Comparison of ENCODE assay signal across 25 cellular contexts in the genomic region with DNA sequence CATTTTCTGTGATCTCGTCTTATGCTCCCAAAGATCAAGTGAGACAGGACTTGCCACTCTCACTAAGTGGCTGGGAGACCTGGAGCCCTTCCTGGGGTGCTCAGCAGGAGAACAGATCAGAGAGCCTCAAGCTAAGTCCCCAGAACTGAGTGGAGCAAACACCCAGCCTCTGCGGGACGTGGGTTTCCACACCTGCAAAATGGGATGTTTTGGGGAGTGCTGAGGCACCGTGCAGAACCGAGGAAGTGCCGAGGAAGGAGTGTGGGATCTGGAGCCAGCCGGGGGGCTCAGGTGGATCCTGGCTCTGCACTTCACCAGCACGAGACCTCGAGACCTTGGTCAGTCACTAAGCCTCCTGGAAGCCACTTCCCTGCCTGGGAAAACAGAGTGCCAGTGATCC.
"Had no signal": no experiment of that assay in that cellular context is flagged by ENCODE, and none has a peak within 500 bp of the region (broad histone marks: within the 10 kb centered on the region; RNA-seq: fewer than 3 reads in every experiment).

No MANE protein-coding gene starts in this region.

- H3K4me1 ChIP-seq: ascending aorta, breast epithelium, gastroesophageal sphincter had no signal

- H3K4me3 ChIP-seq: ascending aorta, breast epithelium, cardiac muscle cell, esophagus muscularis mucosa, gastroesophageal sphincter had no signal

- H3K4me3 Mint-ChIP-seq: activated CD4-positive, alpha-beta memory T cell treated with anti-CD3 and anti-CD28 coated beads, Interleukin-2, amount 10 ng/mL, durations not matched to agents 7 days and 5 days; activated CD4-positive, alpha-beta T cell treated with anti-CD3 and anti-CD28 coated beads, Interleukin-2, amount 10 ng/mL, durations not matched to agents 7 days and 5 days; activated naive CD4-positive, alpha-beta T cell treated with anti-CD3 and anti-CD28 coated beads, Interleukin-2, amount 10 ng/mL, durations not matched to agents 7 days and 5 days; activated naive CD8-positive, alpha-beta T cell treated with anti-CD3 and anti-CD28 coated beads, Interleukin-2, amount 10 ng/mL, durations not matched to agents 7 days and 5 days; activated T-cell treated with anti-CD3 and anti-CD28 coated beads, Interleukin-2, amount 50 U/mL, for 24 hours; activated T-cell treated with anti-CD3 and anti-CD28 coated beads, Interleukin-2, amount 50 U/mL, for 72 hours; central memory CD8-positive, alpha-beta T cell had no signal

- H3K9me3 ChIP-seq: ascending aorta, breast epithelium, esophagus muscularis mucosa, gastroesophageal sphincter had no signal

- H3K27me3 Mint-ChIP-seq: activated CD4-positive, alpha-beta memory T cell treated with anti-CD3 and anti-CD28 coated beads, Interleukin-2, amount 10 ng/mL, durations not matched to agents 7 days and 5 days; activated CD4-positive, alpha-beta T cell treated with anti-CD3 and anti-CD28 coated beads, Interleukin-2, amount 10 ng/mL, durations not matched to agents 7 days and 5 days; activated T-cell treated with anti-CD3 and anti-CD28 coated beads, Interleukin-2, amount 50 U/mL, for 24 hours; central memory CD8-positive, alpha-beta T cell had no signal

- H3K36me3 Mint-ChIP-seq: activated naive CD4-positive, alpha-beta T cell treated with anti-CD3 and anti-CD28 coated beads, Interleukin-2, amount 10 ng/mL, durations not matched to agents 7 days and 5 days; activated naive CD4-positive, alpha-beta T cell treated with anti-CD3 and anti-CD28 coated beads, Interleukin-2, amount 50 U/mL, for 72 hours; activated naive CD8-positive, alpha-beta T cell treated with anti-CD3 and anti-CD28 coated beads, Interleukin-2, amount 10 ng/mL, durations not matched to agents 7 days and 5 days; brain had no signal

- DNase-seq: activated CD4-positive, alpha-beta memory T cell treated with anti-CD3 and anti-CD28 coated beads, Interleukin-2, amount 10 ng/mL, durations not matched to agents 7 days and 5 days; activated CD4-positive, alpha-beta T cell treated with anti-CD3 and anti-CD28 coated beads for 1 hour; activated CD4-positive, alpha-beta T cell treated with anti-CD3 and anti-CD28 coated beads for 4 hours; activated CD4-positive, alpha-beta T cell treated with anti-CD3 and anti-CD28 coated beads, Interleukin-2, amount 10 ng/mL, durations not matched to agents 7 days and 5 days; activated CD4-positive, alpha-beta T cell treated with anti-CD3 and anti-CD28 coated beads, Interleukin-2, amount 50 U/mL, for 4 hours; activated CD8-positive, alpha-beta memory T cell treated with anti-CD3 and anti-CD28 coated beads, Interleukin-2, amount 50 U/mL, for 48 hours; activated gamma-delta T cell; activated naive CD4-positive, alpha-beta T cell; activated naive CD4-positive, alpha-beta T cell treated with anti-CD3 and anti-CD28 coated beads, Interleukin-2, amount 10 ng/mL, durations not matched to agents 7 days and 5 days; activated naive CD8-positive, alpha-beta T cell treated with anti-CD3 and anti-CD28 coated beads, Interleukin-2, amount 10 ng/mL, durations not matched to agents 7 days and 5 days; activated T-cell treated with anti-CD3 and anti-CD28 coated beads for 4 hours; activated T-cell treated with anti-CD3 and anti-CD28 coated beads, Interleukin-2, amount 50 U/mL, for 24 hours; activated T-cell treated with anti-CD3 and anti-CD28 coated beads, Interleukin-2, amount 50 U/mL, for 72 hours; effector memory CD4-positive, alpha-beta T cell; erythroblast; foreskin keratinocyte; T-helper 2 cell had no signal

- H3K27ac Mint-ChIP-seq: activated CD4-positive, alpha-beta memory T cell treated with anti-CD3 and anti-CD28 coated beads, Interleukin-2, amount 10 ng/mL, durations not matched to agents 7 days and 5 days; activated CD4-positive, alpha-beta T cell treated with anti-CD3 and anti-CD28 coated beads, Interleukin-2, amount 10 ng/mL, durations not matched to agents 7 days and 5 days; activated naive CD4-positive, alpha-beta T cell treated with anti-CD3 and anti-CD28 coated beads, Interleukin-2, amount 10 ng/mL, durations not matched to agents 7 days and 5 days; activated naive CD4-positive, alpha-beta T cell treated with anti-CD3 and anti-CD28 coated beads, Interleukin-2, amount 50 U/mL, for 72 hours; activated naive CD8-positive, alpha-beta T cell treated with anti-CD3 and anti-CD28 coated beads, Interleukin-2, amount 10 ng/mL, durations not matched to agents 7 days and 5 days; activated T-cell treated with anti-CD3 and anti-CD28 coated beads, Interleukin-2, amount 50 U/mL, for 24 hours; activated T-cell treated with anti-CD3 and anti-CD28 coated beads, Interleukin-2, amount 50 U/mL, for 72 hours had no signal

- H3K36me3 ChIP-seq: breast epithelium, cardiac muscle cell had no signal

- H3K4me1 Mint-ChIP-seq: activated CD4-positive, alpha-beta memory T cell treated with anti-CD3 and anti-CD28 coated beads, Interleukin-2, amount 10 ng/mL, durations not matched to agents 7 days and 5 days; activated CD4-positive, alpha-beta T cell treated with anti-CD3 and anti-CD28 coated beads, Interleukin-2, amount 10 ng/mL, durations not matched to agents 7 days and 5 days; activated naive CD4-positive, alpha-beta T cell treated with anti-CD3 and anti-CD28 coated beads, Interleukin-2, amount 10 ng/mL, durations not matched to agents 7 days and 5 days; activated naive CD8-positive, alpha-beta T cell treated with anti-CD3 and anti-CD28 coated beads, Interleukin-2, amount 10 ng/mL, durations not matched to agents 7 days and 5 days had no signal

- H3K27ac ChIP-seq: ascending aorta, breast epithelium, cardiac muscle cell, esophagus muscularis mucosa, foreskin keratinocyte, gastroesophageal sphincter had no signal

- H3K9me3 Mint-ChIP-seq: activated CD4-positive, alpha-beta memory T cell treated with anti-CD3 and anti-CD28 coated beads, Interleukin-2, amount 10 ng/mL, durations not matched to agents 7 days and 5 days; activated CD4-positive, alpha-beta T cell treated with anti-CD3 and anti-CD28 coated beads, Interleukin-2, amount 10 ng/mL, durations not matched to agents 7 days and 5 days; activated naive CD4-positive, alpha-beta T cell treated with anti-CD3 and anti-CD28 coated beads, Interleukin-2, amount 10 ng/mL, durations not matched to agents 7 days and 5 days; activated naive CD4-positive, alpha-beta T cell treated with anti-CD3 and anti-CD28 coated beads, Interleukin-2, amount 50 U/mL, for 72 hours; activated naive CD8-positive, alpha-beta T cell treated with anti-CD3 and anti-CD28 coated beads, Interleukin-2, amount 10 ng/mL, durations not matched to agents 7 days and 5 days; activated T-cell treated with anti-CD3 and anti-CD28 coated beads, Interleukin-2, amount 50 U/mL, for 24 hours; activated T-cell treated with anti-CD3 and anti-CD28 coated beads, Interleukin-2, amount 50 U/mL, for 72 hours; brain; central memory CD8-positive, alpha-beta T cell had no signal

- H3K27me3 ChIP-seq: ascending aorta, breast epithelium, cardiac muscle cell, esophagus muscularis mucosa, foreskin keratinocyte, gastroesophageal sphincter had no signal

- ATAC-seq: activated naive CD4-positive, alpha-beta T cell treated with anti-CD3 and anti-CD28 coated beads, Interleukin-2, amount 50 U/mL, for 72 hours; activated T-cell treated with anti-CD3 and anti-CD28 coated beads, Interleukin-2, amount 50 U/mL, for 72 hours; foreskin keratinocyte; gastroesophageal sphincter had no signal
